ENCODE assay signal across 1 cellular context in the genomic region with DNA sequence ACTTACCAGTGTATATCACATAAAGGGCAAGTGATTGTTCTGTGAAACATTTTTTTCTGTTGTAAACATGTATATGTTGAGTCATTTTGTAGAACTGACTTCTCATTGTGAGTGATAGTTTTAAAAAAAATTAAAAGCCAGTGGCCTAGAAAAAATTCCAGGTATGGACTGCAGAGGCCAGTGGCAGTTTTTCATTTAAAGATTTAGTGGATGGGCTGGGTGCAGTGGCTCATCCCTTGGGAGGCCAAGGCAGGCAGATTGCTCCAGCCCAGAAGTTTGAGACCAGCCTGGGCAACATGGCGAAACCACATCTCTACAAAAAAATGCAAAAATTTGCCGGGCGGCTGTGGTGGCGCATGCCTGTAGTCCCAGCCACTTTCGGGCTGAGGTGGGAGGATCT.
TF ChIP-seq lines count a peak whose summit lies in the region.

No MANE protein-coding gene starts in this region.

TF ChIP-seq in SK-N-SH, 30 proteins besides CTCF, POLR2A, EP300 and RAD21 (continued from another document):
- TF ChIP-seq, protein P1, sequence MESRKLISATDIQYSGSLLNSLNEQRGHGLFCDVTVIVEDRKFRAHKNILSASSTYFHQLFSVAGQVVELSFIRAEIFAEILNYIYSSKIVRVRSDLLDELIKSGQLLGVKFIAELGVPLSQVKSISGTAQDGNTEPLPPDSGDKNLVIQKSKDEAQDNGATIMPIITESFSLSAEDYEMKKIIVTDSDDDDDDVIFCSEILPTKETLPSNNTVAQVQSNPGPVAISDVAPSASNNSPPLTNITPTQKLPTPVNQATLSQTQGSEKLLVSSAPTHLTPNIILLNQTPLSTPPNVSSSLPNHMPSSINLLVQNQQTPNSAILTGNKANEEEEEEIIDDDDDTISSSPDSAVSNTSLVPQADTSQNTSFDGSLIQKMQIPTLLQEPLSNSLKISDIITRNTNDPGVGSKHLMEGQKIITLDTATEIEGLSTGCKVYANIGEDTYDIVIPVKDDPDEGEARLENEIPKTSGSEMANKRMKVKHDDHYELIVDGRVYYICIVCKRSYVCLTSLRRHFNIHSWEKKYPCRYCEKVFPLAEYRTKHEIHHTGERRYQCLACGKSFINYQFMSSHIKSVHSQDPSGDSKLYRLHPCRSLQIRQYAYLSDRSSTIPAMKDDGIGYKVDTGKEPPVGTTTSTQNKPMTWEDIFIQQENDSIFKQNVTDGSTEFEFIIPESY (IDR thresholded peaks at IDR 0.05; ENCODE audit: borderline replicate concordance, low read depth): no peak
- TF ChIP-seq RCOR1 (IDR thresholded peaks at IDR 0.05; ENCODE audit: low read length) (no peak), RXRA (IDR thresholded peaks at IDR 0.05; ENCODE audit: borderline replicate concordance, low read depth) (no peak), NRF1 (IDR thresholded peaks at IDR 0.05; ENCODE audit: low read depth, low read length) (no peak), MEF2A (IDR thresholded peaks at IDR 0.05; ENCODE audit: borderline replicate concordance, low read depth) (no peak), TAF1 (IDR thresholded peaks at IDR 0.05; ENCODE audit: borderline replicate concordance, low read depth, low read length) (no peak)
- TF ChIP-seq, protein P2, sequence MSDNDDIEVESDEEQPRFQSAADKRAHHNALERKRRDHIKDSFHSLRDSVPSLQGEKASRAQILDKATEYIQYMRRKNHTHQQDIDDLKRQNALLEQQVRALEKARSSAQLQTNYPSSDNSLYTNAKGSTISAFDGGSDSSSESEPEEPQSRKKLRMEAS (IDR thresholded peaks at IDR 0.05; ENCODE audit: low read depth): no peak
